Comparison of ENCODE assay signal across 17 cellular contexts in the genomic region with DNA sequence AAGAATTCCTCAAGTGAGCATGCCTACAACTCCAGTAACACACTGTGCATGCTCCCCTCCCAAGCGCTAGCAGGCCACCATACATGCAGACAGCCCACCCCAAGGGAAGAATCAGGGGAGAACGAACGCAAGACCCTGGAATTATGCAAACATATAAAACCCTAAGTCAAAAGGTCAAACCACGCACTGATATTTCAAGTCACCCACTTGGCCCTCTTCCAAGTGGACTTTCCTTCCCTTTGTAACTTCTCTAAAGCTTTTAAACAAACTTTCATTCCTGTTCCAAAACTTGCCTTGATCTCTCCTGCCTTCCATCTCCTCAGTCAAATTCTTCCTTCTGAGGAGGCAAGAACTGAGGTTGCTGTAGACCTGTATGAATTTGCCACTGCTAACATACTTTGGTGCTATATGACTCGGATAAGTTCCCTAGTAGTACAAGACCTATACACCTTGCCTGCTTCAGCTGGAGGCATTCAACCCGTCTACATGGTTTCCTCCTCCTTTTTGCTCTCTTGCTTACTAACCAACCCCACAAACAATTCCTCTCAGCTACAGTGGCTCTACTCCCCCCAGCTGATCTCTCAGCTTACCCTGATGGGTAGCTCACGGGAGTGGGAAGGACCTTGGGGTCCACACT.
"Had no signal": no experiment of that assay in that cellular context is flagged by ENCODE, and none has a peak within 500 bp of the region (broad histone marks: within the 10 kb centered on the region; RNA-seq: fewer than 3 reads in every experiment).

No MANE protein-coding gene starts in this region.

- DNase-seq: activated CD4-positive, alpha-beta T cell treated with anti-CD3 and anti-CD28 coated beads for 36 hours; activated CD8-positive, alpha-beta T cell treated with anti-CD3 and anti-CD28 coated beads for 36 hours; activated naive CD4-positive, alpha-beta T cell treated with anti-CD3 and anti-CD28 coated beads for 36 hours; activated T-cell treated with anti-CD3 and anti-CD28 coated beads, Interleukin-2, amount 50 U/mL, for 24 hours; dermis blood vessel endothelial cell; effector memory CD4-positive, alpha-beta T cell; heart left ventricle; kidney; left lung; mammary epithelial cell; psoas muscle; right cardiac atrium; stimulated activated CD4-positive, alpha-beta T cell treated with anti-CD3 and anti-CD28 coated beads, Interleukin-15, amount 100 ng/mL, for 24 hours; stimulated activated CD4-positive, alpha-beta T cell treated with anti-CD3 and anti-CD28 coated beads, Interleukin-2, amount 100 ng/mL, for 48 hours; stimulated activated naive CD8-positive, alpha-beta T cell treated with anti-CD3 and anti-CD28 coated beads, Interleukin-15, amount 100 ng/mL, for 72 hours; transverse colon; uterus had no signal
